In genomic region chr7:92731327-92732063, GRCh38 we compare ENCODE assay signal across 9 cellular contexts.
DNase-seq lines count a peak whose midpoint lies in the region; ATAC-seq and TF ChIP-seq lines count a peak whose summit lies in the region.
"Had no signal": no experiment of that assay in that cellular context is flagged by ENCODE, and none has a peak within 500 bp of the region (broad histone marks: within the 10 kb centered on the region; RNA-seq: fewer than 3 reads in every experiment).

No MANE protein-coding gene starts in this region.

- H3K27me3 Mint-ChIP-seq in activated naive CD4-positive, alpha-beta T cell treated with anti-CD3 and anti-CD28 coated beads, Interleukin-2, amount 10 ng/mL, durations not matched to agents 7 days and 5 days: no peaks in the 10 kb centered on the region

- TF ChIP-seq CTCF in osteoblast (IDR thresholded peaks at IDR 0.05; ENCODE audit: extremely low read depth, low read depth, low read length) (no peak), sigmoid colon (IDR thresholded peaks at IDR 0.05) (no peak)

- DNase-seq in activated naive CD4-positive, alpha-beta T cell treated with anti-CD3 and anti-CD28 coated beads, Interleukin-2, amount 10 ng/mL, durations not matched to agents 7 days and 5 days: no peak
- DNase-seq in osteoblast (ENCODE audit: insufficient read length, low spot score, missing footprints) (no peak), D341Med (ENCODE audit: low spot score) (no peak), sigmoid colon (no peak), cerebellar cortex (ENCODE audit: low spot score) (no peak)

- H3K79me2 ChIP-seq in osteoblast (ENCODE audit: insufficient read depth, low read length): peaks cover 77% of the 10 kb centered on the region

- H3K9me3 Mint-ChIP-seq in activated naive CD4-positive, alpha-beta T cell treated with anti-CD3 and anti-CD28 coated beads, Interleukin-2, amount 10 ng/mL, durations not matched to agents 7 days and 5 days: peaks cover 2% of the 10 kb centered on the region

- H3K4me3 ChIP-seq in osteoblast (ENCODE audit: insufficient read depth, low read length) (no peak overlapping the region), sigmoid colon (no peak overlapping the region)
- H3K4me3 ChIP-seq: SK-N-MC had no signal

- CTCF ChIA-PET in activated naive CD4-positive, alpha-beta T cell treated with anti-CD3 and anti-CD28 coated beads, Interleukin-2, amount 10 ng/mL, durations not matched to agents 7 days and 5 days (lab: Charles Lee): interaction anchor here (0.7 kb wide), 1 partner anchor 16 kb away, joined by 3 read pairs; no protein-coding TSS in a partner anchor

- H3K4me1 Mint-ChIP-seq in activated naive CD4-positive, alpha-beta T cell treated with anti-CD3 and anti-CD28 coated beads, Interleukin-2, amount 10 ng/mL, durations not matched to agents 7 days and 5 days: peaks cover 49% of the 10 kb centered on the region

- H3K27ac ChIP-seq in osteoblast (ENCODE audit: low read depth, low read length): peak overlapping the region; percentile 83
- H3K27ac ChIP-seq in sigmoid colon: peak overlapping the region in 2 of 4 donors; percentile 2 to 33
- H3K27ac ChIP-seq: SK-N-MC had no signal

- 68 to 82% methylated on average over 2 of the region's 2 CpGs for WGBS in sigmoid colon, 2 donors

- H3K27me3 ChIP-seq in osteoblast (ENCODE audit: insufficient read depth, low read length) (no peaks in the 10 kb centered on the region), sigmoid colon (no peaks in the 10 kb centered on the region)

- H2AFZ ChIP-seq in osteoblast (ENCODE audit: low read length): no peak overlapping the region

- peak overlapping the region; percentile 8 for H3K4me2 ChIP-seq in osteoblast (ENCODE audit: insufficient read depth, low read length)

- TF ChIP-seq POLR2A in sigmoid colon (IDR thresholded peaks at IDR 0.05): no peak

- intact Hi-C loops in sigmoid colon (cut with DNase I): no loop called here

- no peak overlapping the region for H3K4me3 Mint-ChIP-seq in activated naive CD4-positive, alpha-beta T cell treated with anti-CD3 and anti-CD28 coated beads, Interleukin-2, amount 10 ng/mL, durations not matched to agents 7 days and 5 days

- H4K20me1 ChIP-seq in osteoblast (ENCODE audit: insufficient read depth, low read length): peaks cover 5% of the 10 kb centered on the region

- H3K4me1 ChIP-seq in osteoblast (ENCODE audit: insufficient read depth, low read length): peaks cover 52% of the 10 kb centered on the region
- H3K4me1 ChIP-seq in sigmoid colon: peaks cover 0 to 18% (median 8%) of the 10 kb centered on the region in 4 donors

- H3K36me3 ChIP-seq in osteoblast (ENCODE audit: insufficient read depth, low read length) (no peaks in the 10 kb centered on the region), sigmoid colon (no peaks in the 10 kb centered on the region)

- no peak for TF ChIP-seq EP300 in sigmoid colon (IDR thresholded peaks at IDR 0.05)

- H3K9me3 ChIP-seq in osteoblast (ENCODE audit: low read depth, low read length) (no peaks in the 10 kb centered on the region), sigmoid colon (no peaks in the 10 kb centered on the region)

- peaks cover 51% of the 10 kb centered on the region for H3K36me3 Mint-ChIP-seq in activated naive CD4-positive, alpha-beta T cell treated with anti-CD3 and anti-CD28 coated beads, Interleukin-2, amount 10 ng/mL, durations not matched to agents 7 days and 5 days

- peak; percentile 33 for ATAC-seq in GM18867 (IDR thresholded peaks at IDR 0.05; ENCODE audit: unreplicated experiment)
- peak; percentile 64 for ATAC-seq in HG03432 (IDR thresholded peaks at IDR 0.05; ENCODE audit: unreplicated experiment)
- ATAC-seq in HG02623 (IDR thresholded peaks at IDR 0.05; ENCODE audit: unreplicated experiment): no peak

- peak overlapping the region; percentile 60 for H3K27ac Mint-ChIP-seq in activated naive CD4-positive, alpha-beta T cell treated with anti-CD3 and anti-CD28 coated beads, Interleukin-2, amount 10 ng/mL, durations not matched to agents 7 days and 5 days
